Comparison of ENCODE assay signal across 8 cellular contexts in the genomic region with DNA sequence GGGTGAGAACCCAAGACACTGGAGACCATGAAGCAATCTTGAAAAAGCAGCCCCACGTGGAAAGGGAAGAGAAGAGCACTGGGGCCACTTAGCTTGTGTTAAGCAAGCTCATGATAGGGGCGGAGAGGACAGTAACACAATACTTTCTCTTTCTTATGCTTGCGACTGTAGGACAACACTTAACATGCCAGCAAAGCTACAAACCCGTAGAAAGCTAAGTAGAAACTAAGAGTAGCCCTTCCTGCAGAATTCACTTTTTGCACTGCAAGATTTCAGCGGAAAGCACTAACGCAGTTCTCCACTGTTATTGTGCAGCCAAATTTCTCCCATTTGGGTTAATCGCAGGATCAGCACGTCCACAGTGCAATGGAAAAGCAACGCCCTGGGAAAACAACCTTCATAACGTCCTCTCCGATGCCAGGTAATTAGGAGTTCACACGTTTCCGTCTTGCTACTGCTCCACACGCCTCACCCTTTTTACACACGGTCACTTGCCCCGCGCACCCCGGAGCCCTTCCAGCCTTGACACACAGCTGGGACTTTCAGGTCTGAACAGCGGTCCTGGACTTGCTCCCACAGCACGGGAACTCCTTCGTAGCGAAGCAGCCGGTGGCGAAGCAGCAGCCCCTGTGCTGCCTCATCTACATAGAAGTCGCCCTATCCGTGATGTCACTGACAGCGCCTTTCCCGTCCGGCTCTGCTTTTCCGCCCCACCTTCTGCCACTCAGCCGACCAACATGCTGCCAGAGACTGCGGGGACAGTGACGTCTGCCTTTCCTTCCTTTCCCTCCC.
DNase-seq lines count a peak whose midpoint lies in the region; ATAC-seq, FAIRE-seq and TF ChIP-seq lines count a peak whose summit lies in the region.

No MANE protein-coding gene starts in this region.

- DNase-seq in EL: peak; percentile 94
- peak; percentile 58 for DNase-seq in H54 (ENCODE audit: insufficient read length, low spot score)
- peak; percentile 91 for DNase-seq in M059J (ENCODE audit: low read depth)
- peak; percentile 26 for DNase-seq in SK-N-MC (ENCODE audit: low read depth, low spot score)
- DNase-seq in activated naive CD4-positive, alpha-beta T cell treated with anti-CD3 and anti-CD28 coated beads, Interleukin-2, amount 50 U/mL, for 72 hours (ENCODE audit: low spot score in 2 of 2): peak; percentile 78 to 86
- DNase-seq in Right ventricle myocardium superior: peak; percentile 85
- peak; percentile 18 to 62 for DNase-seq in tibial nerve (ENCODE audit: low spot score in 2 of 2)

- no peaks in the 10 kb centered on the region for H3K9me3 Mint-ChIP-seq in activated naive CD4-positive, alpha-beta T cell treated with anti-CD3 and anti-CD28 coated beads, Interleukin-2, amount 50 U/mL, for 72 hours

- ATAC-seq in activated naive CD4-positive, alpha-beta T cell treated with anti-CD3 and anti-CD28 coated beads, Interleukin-2, amount 50 U/mL, for 72 hours: peak; percentile 89
- ATAC-seq in Right ventricle myocardium superior (ENCODE audit: poor library complexity): peak; percentile 96

- peaks cover 2% of the 10 kb centered on the region for H3K4me1 ChIP-seq in parathyroid adenoma
- peaks cover 0 to 29% (median 6%) of the 10 kb centered on the region in 4 donors for H3K4me1 ChIP-seq in tibial nerve

- peak in 1 of 2 donors; percentile 86 for TF ChIP-seq EP300 in tibial nerve (IDR thresholded peaks at IDR 0.05)

- no peak overlapping the region for H3K27ac ChIP-seq in SK-N-MC
- peak overlapping the region; percentile 64 for H3K27ac ChIP-seq in parathyroid adenoma
- H3K27ac ChIP-seq in tibial nerve: peak overlapping the region; percentile 43 to 86 (median 76)

- H3K4me3 ChIP-seq in SK-N-MC (peak overlapping the region; percentile 61), parathyroid adenoma (ENCODE audit: low read depth, low read length) (peak overlapping the region; percentile 48), tibial nerve (peak overlapping the region; percentile 32 to 56 (median 54))

- H3K9ac ChIP-seq in SK-N-MC (ENCODE audit: insufficient read length): no peak overlapping the region
- no peak overlapping the region for H3K9ac ChIP-seq in parathyroid adenoma

- TF ChIP-seq CTCF in parathyroid adenoma (IDR thresholded peaks at IDR 0.05) (no peak), tibial nerve (IDR thresholded peaks at IDR 0.05) (no peak)

- peak; percentile 30 for FAIRE-seq in H54 (lab: Jason Lieb, UNC)

- peaks cover 0 to 3% of the 10 kb centered on the region in 2 donors for H3K36me3 Mint-ChIP-seq in activated naive CD4-positive, alpha-beta T cell treated with anti-CD3 and anti-CD28 coated beads, Interleukin-2, amount 50 U/mL, for 72 hours

- H3K27ac Mint-ChIP-seq in activated naive CD4-positive, alpha-beta T cell treated with anti-CD3 and anti-CD28 coated beads, Interleukin-2, amount 50 U/mL, for 72 hours: peak overlapping the region; percentile 100

- H3K9me3 ChIP-seq in SK-N-MC (ENCODE audit: low read depth, low read length) (no peaks in the 10 kb centered on the region), parathyroid adenoma (ENCODE audit: control insufficient read depth, low read length) (no peaks in the 10 kb centered on the region), tibial nerve (no peaks in the 10 kb centered on the region)

- intact Hi-C loops in Right ventricle myocardium superior (cut with DNase I): no loop called here

- H2AFZ ChIP-seq in parathyroid adenoma: peak overlapping the region; percentile 85

- H3K27me3 ChIP-seq in parathyroid adenoma (ENCODE audit: control insufficient read depth, insufficient read depth, low read length): peaks cover 4% of the 10 kb centered on the region
- peaks cover 0 to 10% of the 10 kb centered on the region in 2 donors for H3K27me3 ChIP-seq in tibial nerve

- 0 to 1% methylated on average over 32 to 33 of the region's 33 CpGs for WGBS in tibial nerve, 2 donors

- no peaks in the 10 kb centered on the region for H3K79me2 ChIP-seq in parathyroid adenoma

- no peaks in the 10 kb centered on the region for H3K36me3 ChIP-seq in SK-N-MC (ENCODE audit: insufficient read depth, low read length)
- H3K36me3 ChIP-seq in parathyroid adenoma (ENCODE audit: control insufficient read depth, insufficient read depth, low read length): no peaks in the 10 kb centered on the region
- H3K36me3 ChIP-seq in tibial nerve: no peaks in the 10 kb centered on the region

- H3K4me2 ChIP-seq in parathyroid adenoma (ENCODE audit: low read length): peak overlapping the region; percentile 92

- TF ChIP-seq POLR2A in H54 (IDR thresholded peaks at IDR 0.05; ENCODE audit: low read depth, low read length) (peak; percentile 99), tibial nerve (IDR thresholded peaks at IDR 0.05) (peak; percentile 61 to 80)

Comparison
In these comparisons a context has a peak if more than half of its experiments do, and no peak if none do; other contexts are left out.
1. DNase-seq: peak in every context shown above with its lines; median percentile 94 in EL; 91 in M059J; 85 in Right ventricle myocardium superior; 82 in activated naive CD4-positive, alpha-beta T cell treated with anti-CD3 and anti-CD28 coated beads, Interleukin-2, amount 50 U/mL, for 72 hours; 58 in H54; 40 in tibial nerve; 26 in SK-N-MC.